15 cellular contexts compared by ENCODE assay signal in the genomic region with DNA sequence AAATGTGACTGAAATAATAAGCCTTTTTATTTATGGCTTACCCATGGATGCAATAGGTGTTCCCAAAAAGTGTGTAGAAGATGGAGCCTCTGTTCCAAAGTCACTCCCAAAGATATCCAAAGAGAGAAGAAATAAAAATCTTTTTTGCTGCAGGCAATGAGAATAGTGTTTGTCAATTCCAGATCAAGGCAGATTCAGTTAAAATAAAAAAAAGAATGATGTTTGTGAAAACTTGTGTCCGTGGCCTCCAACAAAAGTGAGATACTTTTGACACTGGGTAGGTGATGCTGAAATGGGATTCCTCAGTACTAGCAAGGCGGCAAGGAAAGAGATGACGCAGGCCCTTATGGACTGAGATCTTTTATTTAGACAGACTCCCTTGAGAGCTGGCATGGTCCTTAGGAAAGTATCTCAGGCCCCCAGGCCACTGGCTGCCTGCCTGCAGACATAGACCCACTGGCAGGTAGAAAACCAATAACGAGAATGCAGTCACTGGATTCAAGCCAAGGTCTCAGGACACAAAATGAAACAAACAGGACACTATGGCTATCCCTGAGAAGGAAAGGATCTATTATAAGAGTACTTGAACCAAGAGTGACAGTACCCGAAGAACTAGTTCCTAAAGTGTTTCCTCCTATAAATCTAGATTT. TPM values are rescaled to one million over a fixed set of nuclear protein-coding genes. Genes with fewer than 3 reads are reported as not detected.
DNase-seq lines count a peak whose midpoint lies in the region; ATAC-seq and TF ChIP-seq lines count a peak whose summit lies in the region.
"Had no signal": no experiment of that assay in that cellular context is flagged by ENCODE, and none has a peak within 500 bp of the region (broad histone marks: within the 10 kb centered on the region; RNA-seq: fewer than 3 reads in every experiment).

No MANE protein-coding gene starts in this region.

- H3K4me2 ChIP-seq in mammary epithelial cell (ENCODE audit: insufficient read depth, low read depth, low read length) (peak overlapping the region; percentile 71), GM23248 (ENCODE audit: unreplicated experiment) (no peak overlapping the region)
- H3K4me2 ChIP-seq: KMS-11 had no signal

- H3K79me2 ChIP-seq in mammary epithelial cell (ENCODE audit: insufficient read depth, low read length): no peaks in the 10 kb centered on the region
- no peaks in the 10 kb centered on the region for H3K79me2 ChIP-seq in GM23248 (ENCODE audit: insufficient read depth)

- H3K4me1 Mint-ChIP-seq in nephron: peaks cover 44% of the 10 kb centered on the region
- H3K4me1 Mint-ChIP-seq: activated naive CD4-positive, alpha-beta T cell treated with anti-CD3 and anti-CD28 coated beads, Interleukin-2, amount 50 U/mL, for 24 hours had no signal

- H3K27me3 ChIP-seq in right atrium auricular region (no peaks in the 10 kb centered on the region), mammary epithelial cell (ENCODE audit: insufficient read depth, low read length) (no peaks in the 10 kb centered on the region), aorta (ENCODE audit: control insufficient read depth in 1 of 2, insufficient read depth in 2 of 2, low read length in 1 of 2) (no peaks in the 10 kb centered on the region), GM23248 (replicated peaks; ENCODE audit: insufficient read depth) (no peaks in the 10 kb centered on the region)

- H3K27me3 Mint-ChIP-seq in nephron (ENCODE audit: low read depth): no peaks in the 10 kb centered on the region
- H3K27me3 Mint-ChIP-seq: activated naive CD4-positive, alpha-beta T cell treated with anti-CD3 and anti-CD28 coated beads, Interleukin-2, amount 50 U/mL, for 24 hours had no signal

- BruUV-seq in mammary epithelial cell (replicated peaks; lab: Mats Ljungman, UMichigan): no TSS peak

- H4K20me1 ChIP-seq in mammary epithelial cell (ENCODE audit: insufficient read depth, low read length) (no peaks in the 10 kb centered on the region), GM23248 (ENCODE audit: insufficient read depth) (no peaks in the 10 kb centered on the region)

- WGBS in mammary epithelial cell (ENCODE audit: low coverage, missing lambda C conversion rate): 13% methylated on average over 4 of the region's 5 CpGs
- WGBS in aorta, 2 donors: 10 to 14% methylated on average over 5 of the region's 5 CpGs
- WGBS in GM23248 (ENCODE audit: low coverage in 1 of 2, low lambda C conversion rate in 2 of 2, missing lambda C conversion rate in 2 of 2), 2 experiments: 98 to 99% methylated on average over 5 of the region's 5 CpGs

- H3K27ac Mint-ChIP-seq in nephron: peak overlapping the region; percentile 41 to 69 (median 62)
- H3K27ac Mint-ChIP-seq: activated naive CD4-positive, alpha-beta T cell treated with anti-CD3 and anti-CD28 coated beads, Interleukin-2, amount 50 U/mL, for 24 hours had no signal

- CTCF ChIA-PET in mammary epithelial cell (lab: Charles Lee; ENCODE audit: low non-redundant PET): no interaction called here

- TF ChIP-seq CTCF in right atrium auricular region (IDR thresholded peaks at IDR 0.05) (no peak), mammary epithelial cell (conservative IDR thresholded peaks at IDR 0.05 in 1 of 2, IDR thresholded peaks at IDR 0.05 in 1 of 2; ENCODE audit: extremely low read depth in 1 of 2, insufficient read depth in 1 of 2, low read depth in 1 of 2, low read length in 2 of 2) (no peak), nephron (IDR thresholded peaks at IDR 0.05; ENCODE audit: unreplicated experiment in 3 of 3) (no peak)

- peak overlapping the region; percentile 33 for H3K9ac ChIP-seq in mammary epithelial cell (ENCODE audit: insufficient read depth, low read length)
- H3K9ac ChIP-seq in GM23248: no peak overlapping the region
- H3K9ac ChIP-seq: KMS-11 had no signal

- intact Hi-C loops in Right ventricle myocardium superior (cut with DNase I): no loop called here
- intact Hi-C loops in mammary epithelial cell (cut with micrococcal nuclease): no loop called here
- intact Hi-C loops in aorta (cut with DNase I): no loop called here

- H3K4me1 ChIP-seq in right atrium auricular region (peaks cover 0 to 31% of the 10 kb centered on the region in 2 donors), mammary epithelial cell (ENCODE audit: insufficient read depth, low read length) (peaks cover 28% of the 10 kb centered on the region), aorta (ENCODE audit: control insufficient read depth in 1 of 2, insufficient read depth in 2 of 2, low read length in 2 of 2) (peaks cover 0 to 5% of the 10 kb centered on the region in 2 donors), GM23248 (ENCODE audit: insufficient read depth) (peaks cover 15% of the 10 kb centered on the region)

- H3K27ac ChIP-seq in right atrium auricular region (peak overlapping the region in 1 of 2 donors; percentile 74), mammary epithelial cell (ENCODE audit: insufficient read depth, low read depth, low read length) (peak overlapping the region; percentile 82), aorta (ENCODE audit: low read depth in 1 of 2, low read length in 2 of 2) (peak overlapping the region; percentile 39 to 81), GM23248 (no peak overlapping the region)
- H3K27ac ChIP-seq: KMS-11 had no signal

- no peak overlapping the region for H3K4me3 Mint-ChIP-seq in nephron
- H3K4me3 Mint-ChIP-seq: activated naive CD4-positive, alpha-beta T cell treated with anti-CD3 and anti-CD28 coated beads, Interleukin-2, amount 50 U/mL, for 24 hours; WTC11 had no signal

- peak; percentile 52 for ATAC-seq in Right ventricle myocardium superior (ENCODE audit: poor library complexity)
- no peak for ATAC-seq in aorta (ENCODE audit: low FRiP score)
- ATAC-seq in HG03342 (IDR thresholded peaks at IDR 0.05; ENCODE audit: unreplicated experiment): no peak

- dilution Hi-C loops in mammary epithelial cell (cut with HindIII; ENCODE audit: low sequenced_read_pairs): no loop called here

- H2AFZ ChIP-seq in mammary epithelial cell (ENCODE audit: low read depth, low read length) (peak overlapping the region; percentile 83), GM23248 (no peak overlapping the region)

- H3K36me3 Mint-ChIP-seq in nephron (ENCODE audit: low read depth): peaks cover 23% of the 10 kb centered on the region

- no peaks in the 10 kb centered on the region for H3K9me2 ChIP-seq in GM23248 (ENCODE audit: insufficient read depth)

- H3K9me3 Mint-ChIP-seq in nephron: peaks cover 7% of the 10 kb centered on the region
- H3K9me3 Mint-ChIP-seq: activated naive CD4-positive, alpha-beta T cell treated with anti-CD3 and anti-CD28 coated beads, Interleukin-2, amount 50 U/mL, for 24 hours had no signal

- H3K4me3 ChIP-seq in right atrium auricular region (no peak overlapping the region), mammary epithelial cell (replicated peaks in 1 of 3; ENCODE audit: insufficient read depth in 1 of 3, low read depth in 2 of 3, low read length in 3 of 3) (peak overlapping the region in 1 of 3 experiments; percentile 10), aorta (ENCODE audit: low read length in 2 of 2) (no peak overlapping the region), GM23248 (no peak overlapping the region)

- DNase-seq in Right ventricle myocardium superior (no peak), right atrium auricular region (ENCODE audit: low spot score) (no peak), mammary epithelial cell (peak; percentile 16), aorta (no peak), GM23248 (no peak)
- no peak for DNase-seq in activated CD8-positive, alpha-beta memory T cell treated with anti-CD3 and anti-CD28 coated beads for 24 hours
- DNase-seq: activated CD8-positive, alpha-beta memory T cell treated with anti-CD3 and anti-CD28 coated beads, Interleukin-2, amount 50 U/mL, for 48 hours; cerebellar nuclear complex; NCI-H2081; small intestine had no signal

- H3K9me3 ChIP-seq in right atrium auricular region (peaks cover 0 to 10% of the 10 kb centered on the region in 2 donors), mammary epithelial cell (replicated peaks; ENCODE audit: insufficient read depth, low read length) (peaks cover 8% of the 10 kb centered on the region), aorta (ENCODE audit: control insufficient read depth, low read length) (no peaks in the 10 kb centered on the region), GM23248 (ENCODE audit: low read depth) (no peaks in the 10 kb centered on the region)

- H3F3A ChIP-seq in GM23248 (ENCODE audit: insufficient read depth): no peaks in the 10 kb centered on the region

- no peaks in the 10 kb centered on the region for H3K36me3 ChIP-seq in right atrium auricular region
- no peaks in the 10 kb centered on the region for H3K36me3 ChIP-seq in mammary epithelial cell (ENCODE audit: insufficient read depth, low read length)
- no peaks in the 10 kb centered on the region for H3K36me3 ChIP-seq in aorta (ENCODE audit: control insufficient read depth in 1 of 2, insufficient read depth in 2 of 2, low read length in 1 of 2)
- H3K36me3 ChIP-seq in GM23248 (ENCODE audit: low read depth): no peaks in the 10 kb centered on the region

- in situ Hi-C loops in mammary epithelial cell (cut with MboI; ENCODE audit: low sequenced_read_pairs in 2 of 2) (no loop called here), GM23248 (cut with MboI) (no loop called here)

RNA-seq across cellular contexts. Expression of a gene that starts 44.1 kb away (rescaled TPM):
- total RNA-seq in Right ventricle myocardium superior (60.8 TPM), right atrium auricular region (10 to 100 TPM; 54.5 to 66.0 TPM), mammary epithelial cell (10 to 100 TPM; 30.0 to 41.0 TPM), aorta (10 to 100 TPM; 38.1 to 39.6 TPM)
- polyA plus RNA-seq in mammary epithelial cell (34.0 TPM), aorta (10 to 100 TPM; 59.1 to 70.2 TPM), GM23248 (2016; fragmentation: Nextera tagmentation; extraction: Ambion mirVana) (71.9 and 74.2 TPM in 2 replicates)
- polyA minus RNA-seq in mammary epithelial cell: 26.8 TPM
- total RNA-seq in GM23248 (2014; rRNA removed; shearing (Covaris generic)): 37.4 and 40.5 TPM in 2 replicates
